11 cellular contexts compared by ENCODE assay signal in the genomic region with DNA sequence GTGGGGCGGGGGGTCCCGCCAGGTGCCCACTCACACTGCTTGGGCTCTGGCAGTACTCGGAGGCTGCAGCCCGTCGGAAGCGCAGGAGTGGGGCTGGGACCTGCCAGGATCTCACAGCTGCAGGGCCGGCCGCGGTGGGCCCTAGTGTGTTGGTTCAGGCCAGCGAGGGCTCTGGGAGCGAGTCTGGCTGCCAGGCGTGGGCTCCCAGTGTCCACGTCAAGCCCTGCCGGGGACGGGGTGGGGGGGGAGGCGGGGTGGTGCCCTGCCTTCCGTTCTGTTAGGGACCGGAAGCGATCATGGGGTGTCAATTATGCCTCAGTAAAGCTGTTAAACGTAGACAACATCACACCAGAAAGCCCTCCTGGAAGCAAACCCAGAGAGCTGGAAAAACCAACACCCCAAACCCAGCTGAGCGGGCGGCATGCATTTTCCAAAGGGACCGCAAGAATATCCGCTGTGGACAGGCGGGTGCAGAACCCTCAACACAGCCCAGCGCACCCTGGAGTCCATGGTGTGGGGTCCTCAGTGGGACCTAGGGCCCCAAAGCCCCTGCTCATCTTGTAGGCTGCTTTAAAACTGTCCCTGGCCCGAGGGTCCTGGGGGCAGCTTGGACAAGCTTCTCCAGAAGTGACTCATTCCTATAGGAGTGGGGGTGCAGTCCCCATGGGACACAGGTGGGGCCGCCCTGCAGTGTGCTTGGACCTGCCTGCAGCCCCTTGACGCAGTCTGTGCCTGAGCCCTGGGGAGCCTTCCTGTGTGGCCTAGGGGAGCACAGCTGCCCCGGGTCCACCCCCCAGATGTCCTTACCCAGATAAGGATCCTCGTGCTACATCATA. TPM values are rescaled to one million over a fixed set of nuclear protein-coding genes. Genes with fewer than 3 reads are reported as not detected.
DNase-seq lines count a peak whose midpoint lies in the region; ATAC-seq, FAIRE-seq and TF ChIP-seq lines count a peak whose summit lies in the region.
"Had no signal": no experiment of that assay in that cellular context is flagged by ENCODE, and none has a peak within 500 bp of the region (broad histone marks: within the 10 kb centered on the region; RNA-seq: fewer than 3 reads in every experiment).

No MANE protein-coding gene starts in this region.

- H3K4me1 ChIP-seq in kidney (ENCODE audit: control insufficient read depth in 1 of 2, insufficient read depth in 1 of 2, low read depth in 1 of 2, low read length in 2 of 2) (peaks cover 5 to 26% of the 10 kb centered on the region in 2 donors), suprapubic skin (peaks cover 57% of the 10 kb centered on the region)

- ATAC-seq in GM18858 (IDR thresholded peaks at IDR 0.05; ENCODE audit: unreplicated experiment) (no peak), HG02759 (IDR thresholded peaks at IDR 0.05; ENCODE audit: unreplicated experiment) (no peak)

- no peak for FAIRE-seq in kidney (lab: Jason Lieb, UNC)
- FAIRE-seq: endometrium had no signal

- no peak overlapping the region for H3K27ac Mint-ChIP-seq in activated naive CD4-positive, alpha-beta T cell treated with anti-CD3 and anti-CD28 coated beads, Interleukin-2, amount 50 U/mL, for 24 hours
- no peak overlapping the region for H3K27ac Mint-ChIP-seq in activated naive CD4-positive, alpha-beta T cell treated with anti-CD3 and anti-CD28 coated beads for 36 hours
- no peak overlapping the region for H3K27ac Mint-ChIP-seq in T-helper 1 cell treated with Interleukin-12 subunit alpha and Interleukin-12 subunit beta and Interleukin-4 antibody, amounts not matched to agents 30 μg/mL and 1 μg/mL, for 36 hours
- H3K27ac Mint-ChIP-seq: T-helper 2 cell treated with Interferon-gamma antibody and Interleukin-4, amounts not matched to agents 5 μg/mL and 100 μg/mL, for 36 hours had no signal

- H3K36me3 Mint-ChIP-seq in activated naive CD4-positive, alpha-beta T cell treated with anti-CD3 and anti-CD28 coated beads, Interleukin-2, amount 50 U/mL, for 24 hours: peaks cover 3% of the 10 kb centered on the region
- peaks cover 3% of the 10 kb centered on the region for H3K36me3 Mint-ChIP-seq in activated naive CD4-positive, alpha-beta T cell treated with anti-CD3 and anti-CD28 coated beads for 36 hours (ENCODE audit: low read depth)
- H3K36me3 Mint-ChIP-seq in T-helper 1 cell treated with Interleukin-12 subunit alpha and Interleukin-12 subunit beta and Interleukin-4 antibody, amounts not matched to agents 30 μg/mL and 1 μg/mL, for 36 hours (ENCODE audit: low read depth): no peaks in the 10 kb centered on the region

- no peak for TF ChIP-seq CTCF in kidney (IDR thresholded peaks at IDR 0.05; ENCODE audit: borderline replicate concordance, extremely low read depth, insufficient read depth)
- no peak for TF ChIP-seq CTCF in suprapubic skin (IDR thresholded peaks at IDR 0.05)

- H3K9me3 Mint-ChIP-seq in activated naive CD4-positive, alpha-beta T cell treated with anti-CD3 and anti-CD28 coated beads, Interleukin-2, amount 50 U/mL, for 24 hours: no peaks in the 10 kb centered on the region
- no peaks in the 10 kb centered on the region for H3K9me3 Mint-ChIP-seq in activated naive CD4-positive, alpha-beta T cell treated with anti-CD3 and anti-CD28 coated beads for 36 hours
- H3K9me3 Mint-ChIP-seq in T-helper 1 cell treated with Interleukin-12 subunit alpha and Interleukin-12 subunit beta and Interleukin-4 antibody, amounts not matched to agents 30 μg/mL and 1 μg/mL, for 36 hours: no peaks in the 10 kb centered on the region
- H3K9me3 Mint-ChIP-seq: T-helper 2 cell treated with Interferon-gamma antibody and Interleukin-4, amounts not matched to agents 5 μg/mL and 100 μg/mL, for 36 hours had no signal

- H3K4me3 Mint-ChIP-seq in activated naive CD4-positive, alpha-beta T cell treated with anti-CD3 and anti-CD28 coated beads, Interleukin-2, amount 50 U/mL, for 24 hours: peak overlapping the region; percentile 51
- H3K4me3 Mint-ChIP-seq in activated naive CD4-positive, alpha-beta T cell treated with anti-CD3 and anti-CD28 coated beads for 36 hours: no peak overlapping the region
- peak overlapping the region; percentile 15 for H3K4me3 Mint-ChIP-seq in T-helper 1 cell treated with Interleukin-12 subunit alpha and Interleukin-12 subunit beta and Interleukin-4 antibody, amounts not matched to agents 30 μg/mL and 1 μg/mL, for 36 hours

- TF ChIP-seq EP300 in suprapubic skin (IDR thresholded peaks at IDR 0.05): no peak

- H3K36me3 ChIP-seq in kidney (ENCODE audit: control insufficient read depth in 1 of 2, insufficient read depth in 2 of 2, low read length in 2 of 2): no peaks in the 10 kb centered on the region
- no peaks in the 10 kb centered on the region for H3K36me3 ChIP-seq in suprapubic skin

- CTCF ChIA-PET in activated naive CD4-positive, alpha-beta T cell treated with anti-CD3 and anti-CD28 coated beads for 36 hours (lab: Charles Lee): no interaction called here

- TF ChIP-seq POLR2A in suprapubic skin (IDR thresholded peaks at IDR 0.05): no peak

- H3K4me1 Mint-ChIP-seq in activated naive CD4-positive, alpha-beta T cell treated with anti-CD3 and anti-CD28 coated beads, Interleukin-2, amount 50 U/mL, for 24 hours: peaks cover 26% of the 10 kb centered on the region
- H3K4me1 Mint-ChIP-seq in activated naive CD4-positive, alpha-beta T cell treated with anti-CD3 and anti-CD28 coated beads for 36 hours (ENCODE audit: low read depth): peaks cover 26% of the 10 kb centered on the region
- H3K4me1 Mint-ChIP-seq in T-helper 1 cell treated with Interleukin-12 subunit alpha and Interleukin-12 subunit beta and Interleukin-4 antibody, amounts not matched to agents 30 μg/mL and 1 μg/mL, for 36 hours (ENCODE audit: low read depth): peaks cover 26% of the 10 kb centered on the region

- 86% methylated on average over 25 of the region's 31 CpGs for WGBS in suprapubic skin

- H3K27ac ChIP-seq in kidney (ENCODE audit: low read depth in 2 of 2, low read length in 2 of 2) (no peak overlapping the region), suprapubic skin (no peak overlapping the region)

- H3K27me3 ChIP-seq in suprapubic skin: no peaks in the 10 kb centered on the region

- intact Hi-C loops in activated naive CD4-positive, alpha-beta T cell treated with anti-CD3 and anti-CD28 coated beads for 36 hours (cut with micrococcal nuclease): loop anchor here (2.0 to 10.0 kb wide), 10 partner anchors 88 to 1555 kb away; a partner anchor contains a TSS
- intact Hi-C loops in kidney (cut with DNase I): no loop called here

- H3K9me3 ChIP-seq in kidney (ENCODE audit: control insufficient read depth in 1 of 2, low read length in 2 of 2) (no peaks in the 10 kb centered on the region), suprapubic skin (no peaks in the 10 kb centered on the region)

- no peak overlapping the region for H3K9ac ChIP-seq in kidney (ENCODE audit: low read length in 2 of 2)

- no peak for DNase-seq in activated naive CD4-positive, alpha-beta T cell treated with anti-CD3 and anti-CD28 coated beads for 36 hours
- DNase-seq in kidney (peak; percentile 80), suprapubic skin (ENCODE audit: low spot score in 2 of 2) (peak in 1 of 2 donors; percentile 65), nucleus accumbens (lab: John Stamatoyannopoulos, UW) (no peak)
- DNase-seq: MM.1S had no signal

- H3K4me3 ChIP-seq in kidney (ENCODE audit: low read length in 2 of 2) (no peak overlapping the region), suprapubic skin (peak overlapping the region; percentile 70)

- H3K27me3 Mint-ChIP-seq in activated naive CD4-positive, alpha-beta T cell treated with anti-CD3 and anti-CD28 coated beads, Interleukin-2, amount 50 U/mL, for 24 hours: no peaks in the 10 kb centered on the region
- H3K27me3 Mint-ChIP-seq in activated naive CD4-positive, alpha-beta T cell treated with anti-CD3 and anti-CD28 coated beads for 36 hours (ENCODE audit: low read depth): no peaks in the 10 kb centered on the region
- peaks cover 21% of the 10 kb centered on the region for H3K27me3 Mint-ChIP-seq in T-helper 1 cell treated with Interleukin-12 subunit alpha and Interleukin-12 subunit beta and Interleukin-4 antibody, amounts not matched to agents 30 μg/mL and 1 μg/mL, for 36 hours (ENCODE audit: low read depth)

RNA-seq across cellular contexts. Expression of a gene that starts 1.3 kb away (rescaled TPM):
- 1 to 10 TPM; 8.1 to 8.2 TPM for total RNA-seq in activated naive CD4-positive, alpha-beta T cell treated with anti-CD3 and anti-CD28 coated beads for 36 hours
- total RNA-seq in kidney (73.9 TPM), suprapubic skin (10 to 100 TPM; 55.7 to 75.0 (median 67.3) TPM)
- 49.6 TPM for polyA plus RNA-seq in kidney (ENCODE audit: insufficient read depth, low read depth, low replicate concordance)
